ENCODE assay signal across 8 cellular contexts in the genomic region with DNA sequence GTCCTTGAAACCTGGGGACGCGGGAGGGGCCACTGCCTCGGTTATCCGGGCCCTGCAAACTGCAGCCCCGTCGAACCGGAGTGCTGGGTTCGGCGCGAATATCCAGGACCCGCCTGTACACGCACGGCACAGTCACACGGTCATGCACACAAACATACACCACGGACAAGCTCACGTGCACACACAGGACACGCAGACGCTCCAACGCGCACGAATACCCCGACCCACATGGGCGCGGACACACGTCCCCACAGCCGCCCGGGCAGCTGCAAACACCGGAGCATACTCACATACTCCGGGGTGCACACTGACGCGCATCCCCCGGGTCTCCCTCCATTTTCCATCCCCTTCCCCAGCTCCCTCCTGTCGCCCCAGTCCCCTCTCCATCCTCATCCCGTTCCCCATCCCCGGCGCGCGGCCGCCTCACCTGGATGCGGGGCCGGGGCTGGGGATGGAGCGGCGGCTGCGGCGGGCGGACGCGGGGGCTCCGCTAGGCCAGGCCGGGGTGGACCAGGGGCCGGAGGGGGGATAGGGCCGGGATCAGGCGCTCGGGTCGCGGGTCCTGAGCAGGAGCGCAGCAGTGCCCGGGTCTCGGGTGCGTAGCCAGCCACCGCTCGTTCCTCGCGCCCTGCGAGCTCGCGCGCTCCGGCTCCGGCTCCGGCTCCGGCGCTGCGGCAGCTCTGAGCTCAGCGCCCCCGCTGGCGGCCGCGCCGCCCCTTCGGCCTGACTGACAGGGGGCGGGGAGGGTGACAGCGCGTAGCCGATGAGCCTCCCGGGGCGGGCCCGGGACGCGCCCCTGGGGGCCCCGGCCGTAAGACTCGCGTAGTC. TPM values are rescaled to one million over a fixed set of nuclear protein-coding genes. Genes with fewer than 3 reads are reported as not detected.
DNase-seq lines count a peak whose midpoint lies in the region; ATAC-seq and TF ChIP-seq lines count a peak whose summit lies in the region.

TSS of gene EIF4E1B (plus strand) at position 823 of the 828 bp plus-strand sequence. CDS start 12,113 bp downstream, outside the sequence.
TSS of gene SNCB (minus strand) at position 682 of the 828 bp plus-strand sequence. CDS start 880 bp downstream, outside the sequence.

- H3K27me3 ChIP-seq in left lung (peaks cover 48 to 100% of the 10 kb centered on the region in 2 donors), esophagus squamous epithelium (peaks cover 0 to 98% (median 28%) of the 10 kb centered on the region in 4 donors)

- CTCF ChIA-PET in RWPE1 (lab: Yijun Ruan, JAX): interaction anchor here (0.6 to 1.5 kb wide), 5 partner anchors 12 to 900 kb away, joined by 3 to 6 read pairs (median 3); no protein-coding TSS in a partner anchor

- H3K4me3 ChIP-seq in left lung (peak within 1 kb of the TSS; percentile 7 to 14), esophagus squamous epithelium (peak within 1 kb of the TSS in 2 of 4 donors; percentile 39 to 60)

- intact Hi-C loops in left lung (cut with DNase I): no loop called here
- intact Hi-C loops in esophagus squamous epithelium (cut with DNase I): no loop called here

- no peak for TF ChIP-seq POLR2A in esophagus squamous epithelium (IDR thresholded peaks at IDR 0.05)

- ATAC-seq in HG02798 (IDR thresholded peaks at IDR 0.05; ENCODE audit: poor library complexity, unreplicated experiment) (peak; percentile 59), left lung (peak; percentile 76), GM21381 (IDR thresholded peaks at IDR 0.05; ENCODE audit: unreplicated experiment) (no peak)

- no peak within 1 kb of the TSS for H3K27ac ChIP-seq in RWPE1
- no peak within 1 kb of the TSS for H3K27ac ChIP-seq in left lung
- no peak within 1 kb of the TSS for H3K27ac ChIP-seq in esophagus squamous epithelium

- TF ChIP-seq CTCF in RWPE1 (conservative IDR thresholded peaks at IDR 0.05; ENCODE audit: low read depth): no peak
- no peak for TF ChIP-seq CTCF in left lung (IDR thresholded peaks at IDR 0.05)
- no peak for TF ChIP-seq CTCF in esophagus squamous epithelium (IDR thresholded peaks at IDR 0.05)

- H3K9me3 ChIP-seq in left lung (no peaks in the 10 kb centered on the region), esophagus squamous epithelium (no peaks in the 10 kb centered on the region)

- 0 to 1% methylated on average over 6 to 24 of the region's 94 CpGs for WGBS in esophagus squamous epithelium, 2 donors

- peaks cover 10 to 13% of the 10 kb centered on the region in 2 donors for H3K4me1 ChIP-seq in left lung
- H3K4me1 ChIP-seq in esophagus squamous epithelium: peaks cover 8 to 35% (median 16%) of the 10 kb centered on the region in 3 donors

- POLR2A ChIA-PET in RWPE1 (lab: Yijun Ruan, JAX; ENCODE audit: low non-redundant PET): interaction anchor here (0.5 kb wide), 1 partner anchor 8 kb away, joined by 3 read pairs; no protein-coding TSS in a partner anchor

- H3K36me3 ChIP-seq in left lung (no peaks in the 10 kb centered on the region), esophagus squamous epithelium (no peaks in the 10 kb centered on the region)

- DNase-seq in ELR (ENCODE audit: low read depth) (peak; percentile 61), RWPE1 (ENCODE audit: low spot score) (peak; percentile 72), cerebellar cortex (ENCODE audit: low spot score) (peak; percentile 72), left lung (no peak), esophagus squamous epithelium (lab: John Stamatoyannopoulos, UW) (no peak)
- DNase-seq in stimulated activated CD8-positive, alpha-beta memory T cell treated with anti-CD3 and anti-CD28 coated beads, Interleukin-7, amount 100 ng/mL, for 24 hours (ENCODE audit: low read depth): peak; percentile 26

RNA-seq across cellular contexts. Expression of gene EIF4E1B, which starts in this region (rescaled TPM):
- not detected for total RNA-seq in left lung
- not detected for total RNA-seq in esophagus squamous epithelium

RNA-seq across cellular contexts. Expression of gene SNCB, which starts in this region (rescaled TPM):
- total RNA-seq in left lung (not detected), esophagus squamous epithelium (not detected)

Comparison
In these comparisons a context has a peak if more than half of its experiments do, and no peak if none do; other contexts are left out.
1. Peak in ATAC-seq and H3K4me3 ChIP-seq in left lung; RNA of the genes that start here not detected or under 1 TPM.
2. DNase-seq: peak in ELR (single experiment), RWPE1 (single experiment), cerebellar cortex (single experiment) and stimulated activated CD8-positive, alpha-beta memory T cell treated with anti-CD3 and anti-CD28 coated beads, Interleukin-7, amount 100 ng/mL, for 24 hours (single experiment); none in left lung (0 of 2) and esophagus squamous epithelium (single experiment).